ENCODE assay signal across 8 cellular contexts in genomic region chr4:3302164-3302785, GRCh38. TPM values are rescaled to one million over a fixed set of nuclear protein-coding genes. Genes with fewer than 3 reads are reported as not detected.
DNase-seq lines count a peak whose midpoint lies in the region; ATAC-seq and TF ChIP-seq lines count a peak whose summit lies in the region.

No MANE protein-coding gene starts in this region.

- POLR2A ChIA-PET in activated CD4-positive, alpha-beta T cell treated with anti-CD3 and anti-CD28 coated beads, Interleukin-2, amount 10 ng/mL, durations not matched to agents 7 days and 5 days (lab: Charles Lee), result no interaction called here

- ATAC-seq in GM19468 (IDR thresholded peaks at IDR 0.05; ENCODE audit: extremely low read depth, unreplicated experiment), result peak; percentile 56
- ATAC-seq in HG03175 (IDR thresholded peaks at IDR 0.05; ENCODE audit: unreplicated experiment), result no peak

- no peak for TF ChIP-seq CTCF in brain microvascular endothelial cell (IDR thresholded peaks at IDR 0.05; ENCODE audit: low read depth, low read length, missing control alignments)

- H3K27me3 Mint-ChIP-seq in activated CD4-positive, alpha-beta T cell treated with anti-CD3 and anti-CD28 coated beads, Interleukin-2, amount 10 ng/mL, durations not matched to agents 7 days and 5 days, result peaks cover 40% of the 10 kb centered on the region

- no peak overlapping the region for H3K27ac ChIP-seq in brain microvascular endothelial cell

- peak; percentile 91 for DNase-seq in activated CD4-positive, alpha-beta T cell treated with anti-CD3 and anti-CD28 coated beads, Interleukin-2, amount 10 ng/mL, durations not matched to agents 7 days and 5 days
- DNase-seq in dermis microvascular lymphatic vessel endothelial cell (ENCODE audit: low read depth in 2 of 2) (peak; percentile 76 to 81), brain microvascular endothelial cell (no peak), DMS79 (lab: John Stamatoyannopoulos, UW) (no peak), NCI-H2107 (lab: John Stamatoyannopoulos, UW) (no peak)
- DNase-seq in stimulated activated CD8-positive, alpha-beta memory T cell treated with anti-CD3 and anti-CD28 coated beads, Interleukin-12 subunit alpha, Interleukin-12 subunit beta, amount 100 ng/mL, for 4 hours (ENCODE audit: low read depth), result peak; percentile 63

- peaks cover 55% of the 10 kb centered on the region for H3K4me1 Mint-ChIP-seq in activated CD4-positive, alpha-beta T cell treated with anti-CD3 and anti-CD28 coated beads, Interleukin-2, amount 10 ng/mL, durations not matched to agents 7 days and 5 days

- no peaks in the 10 kb centered on the region for H3K9me3 Mint-ChIP-seq in activated CD4-positive, alpha-beta T cell treated with anti-CD3 and anti-CD28 coated beads, Interleukin-2, amount 10 ng/mL, durations not matched to agents 7 days and 5 days

- H3K36me3 ChIP-seq in brain microvascular endothelial cell (replicated peaks), result no peaks in the 10 kb centered on the region

- H3K4me3 ChIP-seq in brain microvascular endothelial cell (ENCODE audit: low read depth, low read length), result no peak overlapping the region

- peak overlapping the region; percentile 75 for H3K4me3 Mint-ChIP-seq in activated CD4-positive, alpha-beta T cell treated with anti-CD3 and anti-CD28 coated beads, Interleukin-2, amount 10 ng/mL, durations not matched to agents 7 days and 5 days

- H3K36me3 Mint-ChIP-seq in activated CD4-positive, alpha-beta T cell treated with anti-CD3 and anti-CD28 coated beads, Interleukin-2, amount 10 ng/mL, durations not matched to agents 7 days and 5 days (ENCODE audit: low read depth), result no peaks in the 10 kb centered on the region

- peak overlapping the region; percentile 94 for H3K27ac Mint-ChIP-seq in activated CD4-positive, alpha-beta T cell treated with anti-CD3 and anti-CD28 coated beads, Interleukin-2, amount 10 ng/mL, durations not matched to agents 7 days and 5 days

- CTCF ChIA-PET in activated CD4-positive, alpha-beta T cell treated with anti-CD3 and anti-CD28 coated beads, Interleukin-2, amount 10 ng/mL, durations not matched to agents 7 days and 5 days (lab: Charles Lee), result no interaction called here

- no peaks in the 10 kb centered on the region for H3K27me3 ChIP-seq in brain microvascular endothelial cell (replicated peaks)

- in situ Hi-C loops in brain microvascular endothelial cell (cut with HindIII; ENCODE audit: low pct_ligation_motif_present, low sequenced_read_pairs), result no loop called here

RNA-seq across cellular contexts. Expression of gene RGS12, which starts 9.5 kb away (rescaled TPM):
- 10 to 100 TPM in 1 of 2 experiments, 1 to 10 TPM in 1; 9.7 to 10.9 TPM for total RNA-seq in activated CD4-positive, alpha-beta T cell treated with anti-CD3 and anti-CD28 coated beads, Interleukin-2, amount 10 ng/mL, durations not matched to agents 7 days and 5 days
- 30.7 and 39.1 TPM in 2 replicates for total RNA-seq in dermis microvascular lymphatic vessel endothelial cell

RNA-seq across cellular contexts. Expression of gene MSANTD1, which starts 53.3 kb away (rescaled TPM):
- total RNA-seq in activated CD4-positive, alpha-beta T cell treated with anti-CD3 and anti-CD28 coated beads, Interleukin-2, amount 10 ng/mL, durations not matched to agents 7 days and 5 days, result under 1 TPM; 0.87 to 0.94 TPM
- 0.13 and 0.26 TPM in 2 replicates for total RNA-seq in dermis microvascular lymphatic vessel endothelial cell

Comparison
In these comparisons a context has a peak if more than half of its experiments do, and no peak if none do; other contexts are left out.
1. DNase-seq: peak in activated CD4-positive, alpha-beta T cell treated with anti-CD3 and anti-CD28 coated beads, Interleukin-2, amount 10 ng/mL, durations not matched to agents 7 days and 5 days (single experiment), dermis microvascular lymphatic vessel endothelial cell (2 of 2) and stimulated activated CD8-positive, alpha-beta memory T cell treated with anti-CD3 and anti-CD28 coated beads, Interleukin-12 subunit alpha, Interleukin-12 subunit beta, amount 100 ng/mL, for 4 hours (single experiment); none in brain microvascular endothelial cell (single experiment), DMS79 (single experiment) and NCI-H2107 (single experiment).